In genomic region chr15:57298843-57299550, GRCh38 we compare ENCODE assay signal across 12 cellular contexts.
A peak's percentile ranks its signal among the peaks of the same experiment; 100 is the strongest.
DNase-seq lines count a peak whose midpoint lies in the region; ATAC-seq and TF ChIP-seq lines count a peak whose summit lies in the region.
"Had no signal": no experiment of that assay in that cellular context is flagged by ENCODE, and none has a peak within 500 bp of the region (broad histone marks: within the 10 kb centered on the region; RNA-seq: fewer than 3 reads in every experiment).

No MANE protein-coding gene starts in this region.

- H3K27ac ChIP-seq in colonic mucosa, result no peak overlapping the region
- H3K27ac ChIP-seq: testis had no signal

- H3K27ac Mint-ChIP-seq in activated naive CD8-positive, alpha-beta T cell treated with anti-CD3 and anti-CD28 coated beads for 36 hours, result peak overlapping the region; percentile 5
- H3K27ac Mint-ChIP-seq in progenitor cell of endocrine pancreas, result peak overlapping the region; percentile 24

- H3K27me3 Mint-ChIP-seq in activated naive CD8-positive, alpha-beta T cell treated with anti-CD3 and anti-CD28 coated beads for 36 hours, result no peaks in the 10 kb centered on the region
- H3K27me3 Mint-ChIP-seq in progenitor cell of endocrine pancreas, result no peaks in the 10 kb centered on the region

- H3K9me3 Mint-ChIP-seq in activated naive CD8-positive, alpha-beta T cell treated with anti-CD3 and anti-CD28 coated beads for 36 hours, result no peaks in the 10 kb centered on the region
- H3K9me3 Mint-ChIP-seq in progenitor cell of endocrine pancreas (ENCODE audit: low read depth), result no peaks in the 10 kb centered on the region

- no peaks in the 10 kb centered on the region for H3K4me1 ChIP-seq in colonic mucosa
- H3K4me1 ChIP-seq: testis had no signal

- DNase-seq in NCI-H748 (lab: John Stamatoyannopoulos, UW; ENCODE audit: unreplicated experiment) (peak; percentile 16), NCI-H748 treated with DMSO at 0.1 percent for 48 hours (lab: John Stamatoyannopoulos, UW) (no peak), NCI-H1436 (lab: John Stamatoyannopoulos, UW) (peak; percentile 84), progenitor cell of endocrine pancreas (ENCODE audit: low spot score, unreplicated experiment) (no peak), colonic mucosa (no peak)
- no peak for DNase-seq in activated naive CD8-positive, alpha-beta T cell treated with anti-CD3 and anti-CD28 coated beads for 36 hours
- DNase-seq in stimulated activated CD4-positive, alpha-beta T cell treated with anti-CD3 and anti-CD28 coated beads, Interleukin-12 subunit alpha, Interleukin-12 subunit beta, amount 100 ng/mL, for 4 hours, result no peak
- DNase-seq: ACHN, Calu3, dorsolateral prefrontal cortex, testis had no signal

- no peak overlapping the region for H3K4me3 ChIP-seq in colonic mucosa
- H3K4me3 ChIP-seq: dorsolateral prefrontal cortex, testis had no signal

- H3K4me3 Mint-ChIP-seq in activated naive CD8-positive, alpha-beta T cell treated with anti-CD3 and anti-CD28 coated beads for 36 hours, result no peak overlapping the region
- no peak overlapping the region for H3K4me3 Mint-ChIP-seq in progenitor cell of endocrine pancreas (ENCODE audit: low read depth)

- H3K4me1 Mint-ChIP-seq in activated naive CD8-positive, alpha-beta T cell treated with anti-CD3 and anti-CD28 coated beads for 36 hours, result peaks cover 5% of the 10 kb centered on the region
- H3K4me1 Mint-ChIP-seq in progenitor cell of endocrine pancreas (ENCODE audit: low read depth), result peaks cover 19% of the 10 kb centered on the region

- H3K36me3 ChIP-seq in colonic mucosa, result no peaks in the 10 kb centered on the region

- no peak for TF ChIP-seq CTCF in progenitor cell of endocrine pancreas (IDR thresholded peaks at IDR 0.05; ENCODE audit: unreplicated experiment)
- TF ChIP-seq CTCF in colonic mucosa (IDR thresholded peaks at IDR 0.05), result no peak

- H3K27me3 ChIP-seq in colonic mucosa, result no peaks in the 10 kb centered on the region
- H3K27me3 ChIP-seq: dorsolateral prefrontal cortex, testis had no signal

- no peak overlapping the region for H3K9ac ChIP-seq in colonic mucosa (ENCODE audit: low read depth in 2 of 2, low read length in 2 of 2)

- no peaks in the 10 kb centered on the region for H3K9me3 ChIP-seq in colonic mucosa
- H3K9me3 ChIP-seq: testis had no signal

- no peaks in the 10 kb centered on the region for H3K36me3 Mint-ChIP-seq in activated naive CD8-positive, alpha-beta T cell treated with anti-CD3 and anti-CD28 coated beads for 36 hours
- no peaks in the 10 kb centered on the region for H3K36me3 Mint-ChIP-seq in progenitor cell of endocrine pancreas (ENCODE audit: insufficient read depth)

- no peak for ATAC-seq in HG02642 (IDR thresholded peaks at IDR 0.05; ENCODE audit: poor library complexity, unreplicated experiment)

- intact Hi-C loops in colonic mucosa (cut with DNase I), result no loop called here

Comparison
In these comparisons a context has a peak if more than half of its experiments do, and no peak if none do; other contexts are left out.
1. DNase-seq: peak in NCI-H748 (single experiment) and NCI-H1436 (single experiment); none in NCI-H748 treated with DMSO at 0.1 percent for 48 hours (single experiment), activated naive CD8-positive, alpha-beta T cell treated with anti-CD3 and anti-CD28 coated beads for 36 hours (single experiment), progenitor cell of endocrine pancreas (single experiment), colonic mucosa (single experiment) and stimulated activated CD4-positive, alpha-beta T cell treated with anti-CD3 and anti-CD28 coated beads, Interleukin-12 subunit alpha, Interleukin-12 subunit beta, amount 100 ng/mL, for 4 hours (single experiment).